1 cellular context compared by ENCODE assay signal in the genomic region with DNA sequence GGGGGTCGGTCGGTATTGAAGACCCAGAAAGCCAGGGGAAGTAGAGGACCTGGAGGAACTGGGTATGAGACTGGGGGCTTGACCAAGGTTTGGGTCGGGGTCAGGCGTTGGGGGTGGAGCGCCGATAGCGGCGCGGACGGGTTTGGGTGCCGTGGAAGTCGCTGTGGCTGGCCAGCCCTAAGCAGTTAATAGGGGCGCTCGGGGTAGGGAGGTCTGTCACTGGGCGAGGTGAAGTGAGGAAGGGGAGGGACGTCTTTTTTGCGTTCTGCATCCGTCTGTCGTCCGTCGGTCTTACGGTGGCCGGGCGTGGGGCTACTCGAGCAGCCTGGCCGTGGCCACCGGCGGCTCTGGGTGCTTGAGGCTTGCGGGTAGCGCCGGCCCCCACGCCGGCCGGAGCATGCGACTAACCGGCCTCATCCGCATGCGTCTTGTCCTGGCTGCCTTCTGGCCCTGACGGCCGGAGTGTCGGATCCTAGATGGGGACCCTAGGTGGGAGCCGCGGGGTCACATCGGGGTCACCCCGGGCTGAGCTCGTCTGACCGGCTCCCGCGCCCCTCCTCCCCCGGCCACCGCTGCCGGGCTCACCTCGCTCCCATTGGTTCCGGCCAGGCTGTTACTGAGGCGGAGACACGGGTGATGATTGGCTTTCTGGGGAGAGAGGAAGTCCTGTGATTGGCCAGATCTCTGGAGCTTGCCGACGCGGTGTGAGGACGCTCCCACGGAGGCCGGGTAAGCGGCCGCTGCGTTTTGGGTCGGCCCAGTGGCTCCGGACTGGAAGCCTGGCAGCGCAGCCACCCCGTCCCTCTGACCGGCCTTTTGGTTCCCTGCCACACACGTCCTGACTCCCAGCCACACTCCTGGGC.
TF ChIP-seq lines count a peak whose summit lies in the region.

No MANE protein-coding gene starts in this region.

TF ChIP-seq in HepG2, 621 proteins besides CTCF, POLR2A, EP300 and RAD21 (continued from another document and continues in another):
- TF ChIP-seq, protein P1, sequence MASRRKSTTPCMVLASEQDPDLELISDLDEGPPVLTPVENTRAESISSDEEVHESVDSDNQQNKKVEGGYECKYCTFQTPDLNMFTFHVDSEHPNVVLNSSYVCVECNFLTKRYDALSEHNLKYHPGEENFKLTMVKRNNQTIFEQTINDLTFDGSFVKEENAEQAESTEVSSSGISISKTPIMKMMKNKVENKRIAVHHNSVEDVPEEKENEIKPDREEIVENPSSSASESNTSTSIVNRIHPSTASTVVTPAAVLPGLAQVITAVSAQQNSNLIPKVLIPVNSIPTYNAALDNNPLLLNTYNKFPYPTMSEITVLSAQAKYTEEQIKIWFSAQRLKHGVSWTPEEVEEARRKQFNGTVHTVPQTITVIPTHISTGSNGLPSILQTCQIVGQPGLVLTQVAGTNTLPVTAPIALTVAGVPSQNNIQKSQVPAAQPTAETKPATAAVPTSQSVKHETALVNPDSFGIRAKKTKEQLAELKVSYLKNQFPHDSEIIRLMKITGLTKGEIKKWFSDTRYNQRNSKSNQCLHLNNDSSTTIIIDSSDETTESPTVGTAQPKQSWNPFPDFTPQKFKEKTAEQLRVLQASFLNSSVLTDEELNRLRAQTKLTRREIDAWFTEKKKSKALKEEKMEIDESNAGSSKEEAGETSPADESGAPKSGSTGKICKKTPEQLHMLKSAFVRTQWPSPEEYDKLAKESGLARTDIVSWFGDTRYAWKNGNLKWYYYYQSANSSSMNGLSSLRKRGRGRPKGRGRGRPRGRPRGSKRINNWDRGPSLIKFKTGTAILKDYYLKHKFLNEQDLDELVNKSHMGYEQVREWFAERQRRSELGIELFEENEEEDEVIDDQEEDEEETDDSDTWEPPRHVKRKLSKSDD (CRISPR knock-in tag; IDR thresholded peaks at IDR 0.05; ENCODE audit: low read depth) = no peak
- TF ChIP-seq MTA1 (CRISPR knock-in tag; IDR thresholded peaks at IDR 0.05; ENCODE audit: borderline replicate concordance) (no peak), ZKSCAN8 (CRISPR knock-in tag; IDR thresholded peaks at IDR 0.05; ENCODE audit: borderline replicate concordance) (no peak), SRY (CRISPR knock-in tag; IDR thresholded peaks at IDR 0.05) (0 out of 2 replicates have a peak, but pooled peaks have one; percentile 25), RELA (CRISPR knock-in tag; IDR thresholded peaks at IDR 0.05) (no peak), RBM22 (optimal IDR thresholded peaks at IDR 0.05; ENCODE audit: low read length) (no peak), SP1 (IDR thresholded peaks at IDR 0.05) (no peak), SP1 (CRISPR knock-in tag; IDR thresholded peaks at IDR 0.05) (no peak), NR3C1 (CRISPR knock-in tag; IDR thresholded peaks at IDR 0.05) (no peak), HDAC6 (IDR thresholded peaks at IDR 0.05; ENCODE audit: low read depth, low read length) (no peak), MIER2 (CRISPR knock-in tag; IDR thresholded peaks at IDR 0.05) (no peak), ZNF562 (CRISPR knock-in tag; IDR thresholded peaks at IDR 0.05; ENCODE audit: borderline replicate concordance) (no peak), ZNF251 (CRISPR knock-in tag; IDR thresholded peaks at IDR 0.05) (no peak), ZIK1 (CRISPR knock-in tag; IDR thresholded peaks at IDR 0.05; ENCODE audit: borderline replicate concordance, low read depth) (no peak), ZNF777 (CRISPR knock-in tag; IDR thresholded peaks at IDR 0.05) (no peak), ZNF205 (CRISPR knock-in tag; IDR thresholded peaks at IDR 0.05) (0 out of 2 replicates have a peak, but pooled peaks have one; percentile 34), ZKSCAN5 (CRISPR knock-in tag; IDR thresholded peaks at IDR 0.05) (no peak), SRF (IDR thresholded peaks at IDR 0.05; ENCODE audit: low read depth, low read length) (no peak), ZNF546 (CRISPR knock-in tag; conservative IDR thresholded peaks at IDR 0.05) (no peak), ZNF333 (CRISPR knock-in tag; IDR thresholded peaks at IDR 0.05; ENCODE audit: borderline replicate concordance) (no peak), ZNF335 (CRISPR knock-in tag; IDR thresholded peaks at IDR 0.05) (0 out of 2 replicates have a peak, but pooled peaks have one; percentile 19), ZMYM3 (CRISPR knock-in tag; IDR thresholded peaks at IDR 0.05) (no peak), MBNL3 (CRISPR knock-in tag; conservative IDR thresholded peaks at IDR 0.05) (no peak)
- TF ChIP-seq, protein P2, sequence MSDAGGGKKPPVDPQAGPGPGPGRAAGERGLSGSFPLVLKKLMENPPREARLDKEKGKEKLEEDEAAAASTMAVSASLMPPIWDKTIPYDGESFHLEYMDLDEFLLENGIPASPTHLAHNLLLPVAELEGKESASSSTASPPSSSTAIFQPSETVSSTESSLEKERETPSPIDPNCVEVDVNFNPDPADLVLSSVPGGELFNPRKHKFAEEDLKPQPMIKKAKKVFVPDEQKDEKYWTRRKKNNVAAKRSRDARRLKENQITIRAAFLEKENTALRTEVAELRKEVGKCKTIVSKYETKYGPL (CRISPR knock-in tag; IDR thresholded peaks at IDR 0.05) = no peak
- TF ChIP-seq, protein P3, sequence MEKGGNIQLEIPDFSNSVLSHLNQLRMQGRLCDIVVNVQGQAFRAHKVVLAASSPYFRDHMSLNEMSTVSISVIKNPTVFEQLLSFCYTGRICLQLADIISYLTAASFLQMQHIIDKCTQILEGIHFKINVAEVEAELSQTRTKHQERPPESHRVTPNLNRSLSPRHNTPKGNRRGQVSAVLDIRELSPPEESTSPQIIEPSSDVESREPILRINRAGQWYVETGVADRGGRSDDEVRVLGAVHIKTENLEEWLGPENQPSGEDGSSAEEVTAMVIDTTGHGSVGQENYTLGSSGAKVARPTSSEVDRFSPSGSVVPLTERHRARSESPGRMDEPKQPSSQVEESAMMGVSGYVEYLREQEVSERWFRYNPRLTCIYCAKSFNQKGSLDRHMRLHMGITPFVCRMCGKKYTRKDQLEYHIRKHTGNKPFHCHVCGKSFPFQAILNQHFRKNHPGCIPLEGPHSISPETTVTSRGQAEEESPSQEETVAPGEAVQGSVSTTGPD (CRISPR knock-in tag; IDR thresholded peaks at IDR 0.05) = no peak
- TF ChIP-seq, protein P4, sequence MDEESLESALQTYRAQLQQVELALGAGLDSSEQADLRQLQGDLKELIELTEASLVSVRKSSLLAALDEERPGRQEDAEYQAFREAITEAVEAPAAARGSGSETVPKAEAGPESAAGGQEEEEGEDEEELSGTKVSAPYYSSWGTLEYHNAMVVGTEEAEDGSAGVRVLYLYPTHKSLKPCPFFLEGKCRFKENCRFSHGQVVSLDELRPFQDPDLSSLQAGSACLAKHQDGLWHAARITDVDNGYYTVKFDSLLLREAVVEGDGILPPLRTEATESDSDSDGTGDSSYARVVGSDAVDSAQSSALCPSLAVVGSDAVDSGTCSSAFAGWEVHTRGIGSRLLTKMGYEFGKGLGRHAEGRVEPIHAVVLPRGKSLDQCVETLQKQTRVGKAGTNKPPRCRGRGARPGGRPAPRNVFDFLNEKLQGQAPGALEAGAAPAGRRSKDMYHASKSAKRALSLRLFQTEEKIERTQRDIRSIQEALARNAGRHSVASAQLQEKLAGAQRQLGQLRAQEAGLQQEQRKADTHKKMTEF (CRISPR knock-in tag; IDR thresholded peaks at IDR 0.05) = 0 out of 2 replicates have a peak, but pooled peaks have one; percentile 42
- TF ChIP-seq, protein P5, sequence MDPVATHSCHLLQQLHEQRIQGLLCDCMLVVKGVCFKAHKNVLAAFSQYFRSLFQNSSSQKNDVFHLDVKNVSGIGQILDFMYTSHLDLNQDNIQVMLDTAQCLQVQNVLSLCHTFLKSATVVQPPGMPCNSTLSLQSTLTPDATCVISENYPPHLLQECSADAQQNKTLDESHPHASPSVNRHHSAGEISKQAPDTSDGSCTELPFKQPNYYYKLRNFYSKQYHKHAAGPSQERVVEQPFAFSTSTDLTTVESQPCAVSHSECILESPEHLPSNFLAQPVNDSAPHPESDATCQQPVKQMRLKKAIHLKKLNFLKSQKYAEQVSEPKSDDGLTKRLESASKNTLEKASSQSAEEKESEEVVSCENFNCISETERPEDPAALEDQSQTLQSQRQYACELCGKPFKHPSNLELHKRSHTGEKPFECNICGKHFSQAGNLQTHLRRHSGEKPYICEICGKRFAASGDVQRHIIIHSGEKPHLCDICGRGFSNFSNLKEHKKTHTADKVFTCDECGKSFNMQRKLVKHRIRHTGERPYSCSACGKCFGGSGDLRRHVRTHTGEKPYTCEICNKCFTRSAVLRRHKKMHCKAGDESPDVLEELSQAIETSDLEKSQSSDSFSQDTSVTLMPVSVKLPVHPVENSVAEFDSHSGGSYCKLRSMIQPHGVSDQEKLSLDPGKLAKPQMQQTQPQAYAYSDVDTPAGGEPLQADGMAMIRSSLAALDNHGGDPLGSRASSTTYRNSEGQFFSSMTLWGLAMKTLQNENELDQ (CRISPR knock-in tag; IDR thresholded peaks at IDR 0.05; ENCODE audit: borderline replicate concordance) = no peak
- TF ChIP-seq, protein P6, sequence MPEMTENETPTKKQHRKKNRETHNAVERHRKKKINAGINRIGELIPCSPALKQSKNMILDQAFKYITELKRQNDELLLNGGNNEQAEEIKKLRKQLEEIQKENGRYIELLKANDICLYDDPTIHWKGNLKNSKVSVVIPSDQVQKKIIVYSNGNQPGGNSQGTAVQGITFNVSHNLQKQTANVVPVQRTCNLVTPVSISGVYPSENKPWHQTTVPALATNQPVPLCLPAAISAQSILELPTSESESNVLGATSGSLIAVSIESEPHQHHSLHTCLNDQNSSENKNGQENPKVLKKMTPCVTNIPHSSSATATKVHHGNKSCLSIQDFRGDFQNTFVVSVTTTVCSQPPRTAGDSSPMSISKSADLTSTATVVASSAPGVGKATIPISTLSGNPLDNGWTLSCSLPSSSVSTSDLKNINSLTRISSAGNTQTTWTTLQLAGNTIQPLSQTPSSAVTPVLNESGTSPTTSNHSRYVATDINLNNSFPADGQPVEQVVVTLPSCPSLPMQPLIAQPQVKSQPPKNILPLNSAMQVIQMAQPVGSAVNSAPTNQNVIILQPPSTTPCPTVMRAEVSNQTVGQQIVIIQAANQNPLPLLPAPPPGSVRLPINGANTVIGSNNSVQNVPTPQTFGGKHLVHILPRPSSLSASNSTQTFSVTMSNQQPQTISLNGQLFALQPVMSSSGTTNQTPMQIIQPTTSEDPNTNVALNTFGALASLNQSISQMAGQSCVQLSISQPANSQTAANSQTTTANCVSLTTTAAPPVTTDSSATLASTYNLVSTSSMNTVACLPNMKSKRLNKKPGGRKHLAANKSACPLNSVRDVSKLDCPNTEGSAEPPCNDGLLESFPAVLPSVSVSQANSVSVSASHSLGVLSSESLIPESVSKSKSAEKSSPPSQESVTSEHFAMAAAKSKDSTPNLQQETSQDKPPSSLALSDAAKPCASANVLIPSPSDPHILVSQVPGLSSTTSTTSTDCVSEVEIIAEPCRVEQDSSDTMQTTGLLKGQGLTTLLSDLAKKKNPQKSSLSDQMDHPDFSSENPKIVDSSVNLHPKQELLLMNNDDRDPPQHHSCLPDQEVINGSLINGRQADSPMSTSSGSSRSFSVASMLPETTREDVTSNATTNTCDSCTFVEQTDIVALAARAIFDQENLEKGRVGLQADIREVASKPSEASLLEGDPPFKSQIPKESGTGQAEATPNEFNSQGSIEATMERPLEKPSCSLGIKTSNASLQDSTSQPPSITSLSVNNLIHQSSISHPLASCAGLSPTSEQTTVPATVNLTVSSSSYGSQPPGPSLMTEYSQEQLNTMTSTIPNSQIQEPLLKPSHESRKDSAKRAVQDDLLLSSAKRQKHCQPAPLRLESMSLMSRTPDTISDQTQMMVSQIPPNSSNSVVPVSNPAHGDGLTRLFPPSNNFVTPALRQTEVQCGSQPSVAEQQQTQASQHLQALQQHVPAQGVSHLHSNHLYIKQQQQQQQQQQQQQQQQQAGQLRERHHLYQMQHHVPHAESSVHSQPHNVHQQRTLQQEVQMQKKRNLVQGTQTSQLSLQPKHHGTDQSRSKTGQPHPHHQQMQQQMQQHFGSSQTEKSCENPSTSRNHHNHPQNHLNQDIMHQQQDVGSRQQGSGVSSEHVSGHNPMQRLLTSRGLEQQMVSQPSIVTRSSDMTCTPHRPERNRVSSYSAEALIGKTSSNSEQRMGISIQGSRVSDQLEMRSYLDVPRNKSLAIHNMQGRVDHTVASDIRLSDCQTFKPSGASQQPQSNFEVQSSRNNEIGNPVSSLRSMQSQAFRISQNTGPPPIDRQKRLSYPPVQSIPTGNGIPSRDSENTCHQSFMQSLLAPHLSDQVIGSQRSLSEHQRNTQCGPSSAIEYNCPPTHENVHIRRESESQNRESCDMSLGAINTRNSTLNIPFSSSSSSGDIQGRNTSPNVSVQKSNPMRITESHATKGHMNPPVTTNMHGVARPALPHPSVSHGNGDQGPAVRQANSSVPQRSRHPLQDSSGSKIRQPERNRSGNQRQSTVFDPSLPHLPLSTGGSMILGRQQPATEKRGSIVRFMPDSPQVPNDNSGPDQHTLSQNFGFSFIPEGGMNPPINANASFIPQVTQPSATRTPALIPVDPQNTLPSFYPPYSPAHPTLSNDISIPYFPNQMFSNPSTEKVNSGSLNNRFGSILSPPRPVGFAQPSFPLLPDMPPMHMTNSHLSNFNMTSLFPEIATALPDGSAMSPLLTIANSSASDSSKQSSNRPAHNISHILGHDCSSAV (CRISPR knock-in tag; IDR thresholded peaks at IDR 0.05; ENCODE audit: borderline replicate concordance) = no peak
- TF ChIP-seq, protein P7, sequence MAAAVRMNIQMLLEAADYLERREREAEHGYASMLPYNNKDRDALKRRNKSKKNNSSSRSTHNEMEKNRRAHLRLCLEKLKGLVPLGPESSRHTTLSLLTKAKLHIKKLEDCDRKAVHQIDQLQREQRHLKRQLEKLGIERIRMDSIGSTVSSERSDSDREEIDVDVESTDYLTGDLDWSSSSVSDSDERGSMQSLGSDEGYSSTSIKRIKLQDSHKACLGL (CRISPR knock-in tag; IDR thresholded peaks at IDR 0.05) = no peak; the same call in 1 of the 2 replicates
- TF ChIP-seq, protein P8, sequence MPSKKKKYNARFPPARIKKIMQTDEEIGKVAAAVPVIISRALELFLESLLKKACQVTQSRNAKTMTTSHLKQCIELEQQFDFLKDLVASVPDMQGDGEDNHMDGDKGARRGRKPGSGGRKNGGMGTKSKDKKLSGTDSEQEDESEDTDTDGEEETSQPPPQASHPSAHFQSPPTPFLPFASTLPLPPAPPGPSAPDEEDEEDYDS (CRISPR knock-in tag; IDR thresholded peaks at IDR 0.05) = peak; percentile 42
- TF ChIP-seq, protein P9, sequence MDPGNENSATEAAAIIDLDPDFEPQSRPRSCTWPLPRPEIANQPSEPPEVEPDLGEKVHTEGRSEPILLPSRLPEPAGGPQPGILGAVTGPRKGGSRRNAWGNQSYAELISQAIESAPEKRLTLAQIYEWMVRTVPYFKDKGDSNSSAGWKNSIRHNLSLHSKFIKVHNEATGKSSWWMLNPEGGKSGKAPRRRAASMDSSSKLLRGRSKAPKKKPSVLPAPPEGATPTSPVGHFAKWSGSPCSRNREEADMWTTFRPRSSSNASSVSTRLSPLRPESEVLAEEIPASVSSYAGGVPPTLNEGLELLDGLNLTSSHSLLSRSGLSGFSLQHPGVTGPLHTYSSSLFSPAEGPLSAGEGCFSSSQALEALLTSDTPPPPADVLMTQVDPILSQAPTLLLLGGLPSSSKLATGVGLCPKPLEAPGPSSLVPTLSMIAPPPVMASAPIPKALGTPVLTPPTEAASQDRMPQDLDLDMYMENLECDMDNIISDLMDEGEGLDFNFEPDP (CRISPR knock-in tag; conservative IDR thresholded peaks at IDR 0.05) = no peak
- TF ChIP-seq, protein P10, sequence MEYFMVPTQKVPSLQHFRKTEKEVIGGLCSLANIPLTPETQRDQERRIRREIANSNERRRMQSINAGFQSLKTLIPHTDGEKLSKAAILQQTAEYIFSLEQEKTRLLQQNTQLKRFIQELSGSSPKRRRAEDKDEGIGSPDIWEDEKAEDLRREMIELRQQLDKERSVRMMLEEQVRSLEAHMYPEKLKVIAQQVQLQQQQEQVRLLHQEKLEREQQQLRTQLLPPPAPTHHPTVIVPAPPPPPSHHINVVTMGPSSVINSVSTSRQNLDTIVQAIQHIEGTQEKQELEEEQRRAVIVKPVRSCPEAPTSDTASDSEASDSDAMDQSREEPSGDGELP (IDR thresholded peaks at IDR 0.05; ENCODE audit: borderline replicate concordance, low read depth) = peak; percentile 31; the same call in 1 of the 2 replicates
